ENCODE assay signal across 23 cellular contexts in the genomic region with DNA sequence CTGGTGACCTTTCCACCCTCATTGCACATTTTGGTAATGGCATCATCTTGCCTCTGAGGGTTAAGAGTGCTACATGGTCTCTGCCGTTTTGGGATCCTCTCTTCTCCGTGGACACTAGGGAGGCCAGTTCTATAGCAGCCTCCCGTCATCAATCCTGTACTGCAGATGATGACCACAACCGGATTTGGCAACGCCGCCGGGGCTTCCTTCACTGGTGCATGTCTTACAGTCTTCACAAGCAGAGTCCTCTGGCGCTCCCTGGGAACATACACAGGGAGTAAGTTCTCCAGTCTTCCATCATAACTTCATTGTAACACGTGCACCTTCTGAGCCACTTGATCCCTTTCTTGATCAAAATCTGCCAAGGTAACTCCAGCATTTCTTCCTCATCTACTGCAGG. TPM values are rescaled to one million over a fixed set of nuclear protein-coding genes. Genes with fewer than 3 reads are reported as not detected.
DNase-seq lines count a peak whose midpoint lies in the region; ATAC-seq, FAIRE-seq and TF ChIP-seq lines count a peak whose summit lies in the region.
"Had no signal": no experiment of that assay in that cellular context is flagged by ENCODE, and none has a peak within 500 bp of the region (broad histone marks: within the 10 kb centered on the region; RNA-seq: fewer than 3 reads in every experiment).

No MANE protein-coding gene starts in this region.

- peaks cover 51% of the 10 kb centered on the region for H3K4me1 ChIP-seq in BLaER1
- no peaks in the 10 kb centered on the region for H3K4me1 ChIP-seq in upper lobe of left lung
- peaks cover 0 to 4% of the 10 kb centered on the region in 2 experiments for H3K4me1 ChIP-seq in trophoblast cell (ENCODE audit: control insufficient read depth in 1 of 2, insufficient read depth in 2 of 2, low read length in 2 of 2)
- H3K4me1 ChIP-seq: A549, BE2C had no signal

- peak; percentile 23 for FAIRE-seq in bronchial epithelial cell (lab: Jason Lieb, UNC)
- FAIRE-seq: A549, G401.6, GM12892, GM19239 had no signal

- TF ChIP-seq CTCF in bronchial epithelial cell (IDR thresholded peaks at IDR 0.05; ENCODE audit: insufficient read depth, low read length, severe bottlenecking) (no peak), omental fat pad (IDR thresholded peaks at IDR 0.05) (no peak), upper lobe of left lung (IDR thresholded peaks at IDR 0.05) (no peak), GM13977 (IDR thresholded peaks at IDR 0.05; ENCODE audit: extremely low read depth, insufficient read depth, missing control alignments) (no peak)

- no peak overlapping the region for H2AFZ ChIP-seq in trophoblast cell (ENCODE audit: insufficient read depth, low read length, poor library complexity)
- H2AFZ ChIP-seq: GM23248 had no signal

- H3K4ac ChIP-seq in trophoblast cell (ENCODE audit: low read depth, low read length), result no peak overlapping the region

- H3K27ac ChIP-seq in BLaER1 (no peak overlapping the region), upper lobe of left lung (no peak overlapping the region), trophoblast cell (ENCODE audit: low read depth, low read length) (no peak overlapping the region)
- H3K27ac ChIP-seq: A549, C4-2B, GM23248 had no signal

- H3K9me3 ChIP-seq in BLaER1 (peaks cover 19% of the 10 kb centered on the region), upper lobe of left lung (peaks cover 0 to 8% (median 5%) of the 10 kb centered on the region in 4 donors), trophoblast cell (ENCODE audit: insufficient read depth, low read depth, low read length) (peaks cover 5% of the 10 kb centered on the region)
- H3K9me3 ChIP-seq: BE2C had no signal

- H3K23ac ChIP-seq in trophoblast cell (ENCODE audit: low read length), result no peak overlapping the region

- H3K79me2 ChIP-seq in trophoblast cell (ENCODE audit: control insufficient read depth, insufficient read depth, low read length, poor library complexity), result no peaks in the 10 kb centered on the region

- no peak overlapping the region for H3K4me3 ChIP-seq in BLaER1
- no peak overlapping the region for H3K4me3 ChIP-seq in bronchial epithelial cell (ENCODE audit: low read depth, low read length)
- H3K4me3 ChIP-seq in upper lobe of left lung, result no peak overlapping the region
- H3K4me3 ChIP-seq in trophoblast cell (ENCODE audit: low read depth, low read length), result no peak overlapping the region
- H3K4me3 ChIP-seq: A549, GM23248 had no signal

- DNase-seq in bronchial epithelial cell (ENCODE audit: low read depth) (no peak), omental fat pad (ENCODE audit: low spot score) (peak; percentile 8), upper lobe of left lung (no peak), GM13977 (ENCODE audit: low spot score) (no peak), trophoblast cell (no peak)
- DNase-seq: 8988T; ACHN; AML-193; BE2C; CD4-positive, CD25-positive, alpha-beta regulatory T cell; CD8-positive, alpha-beta T cell; DMS153; DND-41; GM23248; H9 had no signal

- no peak for TF ChIP-seq POLR2A in upper lobe of left lung (IDR thresholded peaks at IDR 0.05)

- no peak overlapping the region for H2BK12ac ChIP-seq in trophoblast cell (ENCODE audit: low read length)

- H2AK5ac ChIP-seq in trophoblast cell (ENCODE audit: low read length), result no peak overlapping the region

- no peak overlapping the region for H4K8ac ChIP-seq in trophoblast cell (ENCODE audit: low read depth, low read length)

- no peak overlapping the region for H3K14ac ChIP-seq in trophoblast cell (ENCODE audit: low read length)

- no peaks in the 10 kb centered on the region for H3K27me3 ChIP-seq in BLaER1
- H3K27me3 ChIP-seq in bronchial epithelial cell (ENCODE audit: control insufficient read depth, insufficient read depth, low read length), result peaks cover 4% of the 10 kb centered on the region
- no peaks in the 10 kb centered on the region for H3K27me3 ChIP-seq in upper lobe of left lung
- no peaks in the 10 kb centered on the region for H3K27me3 ChIP-seq in trophoblast cell (ENCODE audit: insufficient read depth, low read length)

- H3K79me1 ChIP-seq in trophoblast cell (ENCODE audit: low read length), result no peaks in the 10 kb centered on the region

- no peak overlapping the region for H2BK120ac ChIP-seq in trophoblast cell (ENCODE audit: insufficient read depth, low read length, poor library complexity)

- no peaks in the 10 kb centered on the region for H3K36me3 ChIP-seq in BLaER1
- H3K36me3 ChIP-seq in bronchial epithelial cell (ENCODE audit: control insufficient read depth, insufficient read depth, low read length), result no peaks in the 10 kb centered on the region
- no peaks in the 10 kb centered on the region for H3K36me3 ChIP-seq in upper lobe of left lung
- H3K36me3 ChIP-seq in trophoblast cell (ENCODE audit: control insufficient read depth in 1 of 2, insufficient read depth in 2 of 2, low read length in 2 of 2), result no peaks in the 10 kb centered on the region
- H3K36me3 ChIP-seq: BE2C had no signal

- H3K4me2 ChIP-seq in BLaER1 (peak overlapping the region; percentile 62), trophoblast cell (ENCODE audit: low read length) (no peak overlapping the region)
- H3K4me2 ChIP-seq: A549 had no signal

- H3K9ac ChIP-seq in BLaER1 (no peak overlapping the region), trophoblast cell (ENCODE audit: low read length) (no peak overlapping the region)
- H3K9ac ChIP-seq: GM23248 had no signal

- H2BK5ac ChIP-seq in trophoblast cell (ENCODE audit: low read depth, low read length, poor library complexity), result no peak overlapping the region

- H4K12ac ChIP-seq in trophoblast cell (ENCODE audit: low read depth, low read length), result no peak overlapping the region

- TF ChIP-seq EP300 in upper lobe of left lung (IDR thresholded peaks at IDR 0.05), result no peak

- no peak overlapping the region for H4K91ac ChIP-seq in trophoblast cell (ENCODE audit: low read depth, low read length)

- ATAC-seq in omental fat pad (ENCODE audit: low FRiP score), result no peak
- no peak for ATAC-seq in upper lobe of left lung (ENCODE audit: low FRiP score in 2 of 2)
- ATAC-seq: A549; CD8-positive, alpha-beta T cell; HCT116 had no signal

- in situ Hi-C loops in GM13977 (cut with MboI; ENCODE audit: low pct_unique_long_range_greater_than_20kb, low sequenced_read_pairs, unreplicated experiment), result no loop called here

- no peaks in the 10 kb centered on the region for H4K20me1 ChIP-seq in BLaER1

- WGBS in upper lobe of left lung, 2 donors, result 74 to 75% methylated on average over 9 of the region's 9 CpGs
- no CpG with 5 or more reads among the region's 9 CpGs for WGBS in trophoblast cell (ENCODE audit: extremely low coverage, insufficient coverage, insufficient read length)

- no peak overlapping the region for H3K18ac ChIP-seq in trophoblast cell (ENCODE audit: low read length)

RNA-seq across cellular contexts. Expression of gene SLC22A11, which starts 33.7 kb away (rescaled TPM):
- total RNA-seq in bronchial epithelial cell (not detected in 2 replicates), omental fat pad (not detected), upper lobe of left lung (not detected)
- polyA plus RNA-seq in trophoblast cell (2013), result 50.0 and 52.1 TPM in 2 replicates
- total RNA-seq: CD4-positive, CD25-positive, alpha-beta regulatory T cell; CD8-positive, alpha-beta T cell; GM23248; H4; H9 had no signal
- polyA plus RNA-seq: CD4-positive, CD25-positive, alpha-beta regulatory T cell; GM23248 had no signal
